In the genomic region with DNA sequence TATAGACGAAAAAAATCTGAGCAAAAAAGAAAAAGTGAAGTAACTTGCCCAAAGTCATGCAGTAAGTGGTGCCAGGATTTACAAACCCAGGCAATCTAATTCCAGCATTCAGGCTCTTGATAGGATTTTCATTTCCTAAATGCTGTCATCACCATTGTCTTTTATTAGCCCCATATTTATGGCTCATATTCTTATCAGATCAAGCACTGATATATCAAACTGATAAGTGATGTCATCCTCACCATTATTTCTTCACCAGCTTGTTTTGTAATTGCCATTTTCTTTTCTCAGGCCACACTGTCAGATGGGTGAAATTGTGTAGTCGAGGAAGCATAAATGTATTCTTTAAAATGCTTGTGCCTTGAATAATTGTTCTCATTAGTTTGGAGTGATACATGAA, we compare ENCODE assay signal across 11 cellular contexts. TPM values are rescaled to one million over a fixed set of nuclear protein-coding genes. Genes with fewer than 3 reads are reported as not detected.
A peak's percentile ranks its signal among the peaks of the same experiment; 100 is the strongest.
DNase-seq lines count a peak whose midpoint lies in the region; ATAC-seq, FAIRE-seq and TF ChIP-seq lines count a peak whose summit lies in the region.
"Had no signal": no experiment of that assay in that cellular context is flagged by ENCODE, and none has a peak within 500 bp of the region (broad histone marks: within the 10 kb centered on the region; RNA-seq: fewer than 3 reads in every experiment).

No MANE protein-coding gene starts in this region.

- H3K27ac ChIP-seq in astrocyte (ENCODE audit: low read depth, low read length), result no peak overlapping the region
- no peak overlapping the region for H3K27ac ChIP-seq in neural cell (ENCODE audit: low read length)
- H3K27ac ChIP-seq in kidney (ENCODE audit: low read depth in 2 of 2, low read length in 2 of 2), result no peak overlapping the region

- H3K79me2 ChIP-seq in astrocyte (ENCODE audit: insufficient read depth, low read length) (peaks cover 16% of the 10 kb centered on the region), neural cell (replicated peaks; ENCODE audit: insufficient read depth, low read length) (no peaks in the 10 kb centered on the region)

- no peak for ATAC-seq in GM18517 (IDR thresholded peaks at IDR 0.05; ENCODE audit: unreplicated experiment)

- no peak overlapping the region for H3K4me3 Mint-ChIP-seq in astrocyte (ENCODE audit: unreplicated experiment)

- H3K9me3 Mint-ChIP-seq in astrocyte (ENCODE audit: unreplicated experiment), result no peaks in the 10 kb centered on the region

- no peaks in the 10 kb centered on the region for H4K20me1 ChIP-seq in astrocyte (ENCODE audit: insufficient read depth, low read length)
- H4K20me1 ChIP-seq in neural cell (ENCODE audit: insufficient read depth), result no peaks in the 10 kb centered on the region

- no peak overlapping the region for H2AFZ ChIP-seq in astrocyte (ENCODE audit: low read depth, low read length)
- H2AFZ ChIP-seq in neural cell (ENCODE audit: low read depth, low read length), result no peak overlapping the region

- H3K4me2 ChIP-seq in astrocyte (ENCODE audit: low read length) (peak overlapping the region; percentile 96), neural cell (ENCODE audit: low read length) (no peak overlapping the region)

- intact Hi-C loops in kidney (cut with DNase I), result no loop called here

- no peak for DNase-seq in LNCaP clone FGC (ENCODE audit: low read depth)
- no peak for DNase-seq in astrocyte (ENCODE audit: low read depth)
- no peak for DNase-seq in NCI-H526 (lab: John Stamatoyannopoulos, UW)
- DNase-seq in superior temporal gyrus (ENCODE audit: extremely low spot score), result no peak
- DNase-seq in kidney, result no peak
- DNase-seq: activated CD4-positive, CD25-positive, alpha-beta regulatory T cell treated with anti-CD3 and anti-CD28 coated beads, Interleukin-2, amount 50 U/mL, for 72 hours; heart right ventricle had no signal

- no peak for TF ChIP-seq CTCF in LNCaP clone FGC (IDR thresholded peaks at IDR 0.05; ENCODE audit: control insufficient read depth, extremely low read depth, insufficient read depth)
- no peak for TF ChIP-seq CTCF in astrocyte (IDR thresholded peaks at IDR 0.05; ENCODE audit: insufficient read depth, low read depth, low read length)
- no peak for TF ChIP-seq CTCF in neural cell (IDR thresholded peaks at IDR 0.05; ENCODE audit: poor library complexity, severe bottlenecking)
- no peak for TF ChIP-seq CTCF in kidney (IDR thresholded peaks at IDR 0.05; ENCODE audit: borderline replicate concordance, extremely low read depth, insufficient read depth)

- TF ChIP-seq EP300 in neural cell (conservative IDR thresholded peaks at IDR 0.05; ENCODE audit: poor library complexity, severe bottlenecking), result no peak

- FAIRE-seq in astrocyte (lab: Jason Lieb, UNC) (no peak), kidney (lab: Jason Lieb, UNC) (no peak)

- no peak for TF ChIP-seq RAD21 in neural cell (conservative IDR thresholded peaks at IDR 0.05)

- no peaks in the 10 kb centered on the region for H3K27me3 Mint-ChIP-seq in astrocyte (ENCODE audit: low read depth, unreplicated experiment)

- H3K4me1 Mint-ChIP-seq in astrocyte (ENCODE audit: low read depth, unreplicated experiment), result peaks cover 1% of the 10 kb centered on the region

- peaks cover 15% of the 10 kb centered on the region for H3K4me1 ChIP-seq in astrocyte (ENCODE audit: insufficient read depth, low read length)
- peaks cover 4% of the 10 kb centered on the region in 2 donors for H3K4me1 ChIP-seq in kidney (ENCODE audit: control insufficient read depth in 1 of 2, insufficient read depth in 1 of 2, low read depth in 1 of 2, low read length in 2 of 2)

- H3K9me3 ChIP-seq in astrocyte (ENCODE audit: insufficient read depth, low read depth, low read length) (peaks cover 3% of the 10 kb centered on the region), neural cell (ENCODE audit: low read length) (no peaks in the 10 kb centered on the region), kidney (ENCODE audit: control insufficient read depth in 1 of 2, low read length in 2 of 2) (no peaks in the 10 kb centered on the region)
- H3K9me3 ChIP-seq: heart right ventricle had no signal

- no peak overlapping the region for H3K27ac Mint-ChIP-seq in astrocyte (ENCODE audit: unreplicated experiment)

- H3K4me3 ChIP-seq in GM08714 (ENCODE audit: low read length), result peak overlapping the region; percentile 72; the same call in 1 of the 2 replicates
- peak overlapping the region; percentile 82 for H3K4me3 ChIP-seq in LNCaP clone FGC (ENCODE audit: low read depth, low read length)
- H3K4me3 ChIP-seq in astrocyte (ENCODE audit: insufficient read depth, low read depth, low read length), result peak overlapping the region; percentile 87
- H3K4me3 ChIP-seq in neural cell (ENCODE audit: low read length), result peak overlapping the region; percentile 75
- H3K4me3 ChIP-seq in kidney (ENCODE audit: low read length in 2 of 2), result no peak overlapping the region

- H3K36me3 ChIP-seq in astrocyte (ENCODE audit: insufficient read depth, low read length) (no peaks in the 10 kb centered on the region), neural cell (ENCODE audit: insufficient read depth, low read length) (no peaks in the 10 kb centered on the region), kidney (ENCODE audit: control insufficient read depth in 1 of 2, insufficient read depth in 2 of 2, low read length in 2 of 2) (no peaks in the 10 kb centered on the region)

- H3F3A ChIP-seq in neural cell (ENCODE audit: insufficient read depth, low read length, poor library complexity, severe bottlenecking), result no peaks in the 10 kb centered on the region

- H3K9ac ChIP-seq in astrocyte (ENCODE audit: low read length) (peak overlapping the region; percentile 89), neural cell (ENCODE audit: low read length) (no peak overlapping the region), kidney (ENCODE audit: low read length in 2 of 2) (no peak overlapping the region)

- no peaks in the 10 kb centered on the region for H3K36me3 Mint-ChIP-seq in astrocyte (ENCODE audit: low read depth, unreplicated experiment)

- H3K27me3 ChIP-seq in astrocyte (ENCODE audit: insufficient read depth, low read length) (no peaks in the 10 kb centered on the region), neural cell (ENCODE audit: insufficient read depth, low read depth, low read length) (no peaks in the 10 kb centered on the region)
- H3K27me3 ChIP-seq: heart right ventricle had no signal

- no peaks in the 10 kb centered on the region for H3K9me2 ChIP-seq in neural cell (ENCODE audit: insufficient read depth, low read length)

TF ChIP-seq in neural cell, 6 proteins besides CTCF, POLR2A, EP300 and RAD21:
- TF ChIP-seq SMC3 (conservative IDR thresholded peaks at IDR 0.05; ENCODE audit: poor library complexity), result no peak
- no peak for TF ChIP-seq TAF1 (IDR thresholded peaks at IDR 0.05; ENCODE audit: low read depth)
- no peak for TF ChIP-seq EZH2 (IDR thresholded peaks at IDR 0.05; ENCODE audit: borderline replicate concordance, insufficient read depth, low read length, poor library complexity, severe bottlenecking)
- TF ChIP-seq, protein P1, sequence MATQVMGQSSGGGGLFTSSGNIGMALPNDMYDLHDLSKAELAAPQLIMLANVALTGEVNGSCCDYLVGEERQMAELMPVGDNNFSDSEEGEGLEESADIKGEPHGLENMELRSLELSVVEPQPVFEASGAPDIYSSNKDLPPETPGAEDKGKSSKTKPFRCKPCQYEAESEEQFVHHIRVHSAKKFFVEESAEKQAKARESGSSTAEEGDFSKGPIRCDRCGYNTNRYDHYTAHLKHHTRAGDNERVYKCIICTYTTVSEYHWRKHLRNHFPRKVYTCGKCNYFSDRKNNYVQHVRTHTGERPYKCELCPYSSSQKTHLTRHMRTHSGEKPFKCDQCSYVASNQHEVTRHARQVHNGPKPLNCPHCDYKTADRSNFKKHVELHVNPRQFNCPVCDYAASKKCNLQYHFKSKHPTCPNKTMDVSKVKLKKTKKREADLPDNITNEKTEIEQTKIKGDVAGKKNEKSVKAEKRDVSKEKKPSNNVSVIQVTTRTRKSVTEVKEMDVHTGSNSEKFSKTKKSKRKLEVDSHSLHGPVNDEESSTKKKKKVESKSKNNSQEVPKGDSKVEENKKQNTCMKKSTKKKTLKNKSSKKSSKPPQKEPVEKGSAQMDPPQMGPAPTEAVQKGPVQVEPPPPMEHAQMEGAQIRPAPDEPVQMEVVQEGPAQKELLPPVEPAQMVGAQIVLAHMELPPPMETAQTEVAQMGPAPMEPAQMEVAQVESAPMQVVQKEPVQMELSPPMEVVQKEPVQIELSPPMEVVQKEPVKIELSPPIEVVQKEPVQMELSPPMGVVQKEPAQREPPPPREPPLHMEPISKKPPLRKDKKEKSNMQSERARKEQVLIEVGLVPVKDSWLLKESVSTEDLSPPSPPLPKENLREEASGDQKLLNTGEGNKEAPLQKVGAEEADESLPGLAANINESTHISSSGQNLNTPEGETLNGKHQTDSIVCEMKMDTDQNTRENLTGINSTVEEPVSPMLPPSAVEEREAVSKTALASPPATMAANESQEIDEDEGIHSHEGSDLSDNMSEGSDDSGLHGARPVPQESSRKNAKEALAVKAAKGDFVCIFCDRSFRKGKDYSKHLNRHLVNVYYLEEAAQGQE (IDR thresholded peaks at IDR 0.05; ENCODE audit: borderline replicate concordance), result no peak
- no peak for TF ChIP-seq POLR2AphosphoS5 (IDR thresholded peaks at IDR 0.05)
- TF ChIP-seq MXI1 (conservative IDR thresholded peaks at IDR 0.05; ENCODE audit: poor library complexity, severe bottlenecking), result no peak

RNA-seq across cellular contexts. Expression of gene RAD51C, which starts 1.3 kb away (rescaled TPM):
- total RNA-seq in astrocyte (9.1 and 9.4 TPM in 2 replicates), kidney (20.2 TPM)
- polyA plus RNA-seq in neural cell (17.8 and 25.1 TPM in 2 replicates), kidney (ENCODE audit: insufficient read depth, low read depth, low replicate concordance) (29.3 TPM)
- polyA minus RNA-seq in neural cell, result 14.2 and 15.6 TPM in 2 replicates

RNA-seq across cellular contexts. Expression of gene TEX14, which starts 1.9 kb away (rescaled TPM):
- total RNA-seq in astrocyte, result 0.09 and 0.31 TPM in 2 replicates
- polyA plus RNA-seq in neural cell, result 0.90 and 1.4 TPM in 2 replicates
- polyA minus RNA-seq in neural cell, result 0.69 and 0.97 TPM in 2 replicates
- total RNA-seq in kidney, result 0.22 TPM
- polyA plus RNA-seq in kidney (ENCODE audit: insufficient read depth, low read depth, low replicate concordance), result 0.09 TPM
- total RNA-seq: M059J had no signal

Comparison
In these comparisons a context has a peak if more than half of its experiments do, and no peak if none do; other contexts are left out.
1. H3K4me3 ChIP-seq: peak in GM08714 (single experiment), LNCaP clone FGC (single experiment), astrocyte (single experiment) and neural cell (single experiment); none in kidney (0 of 2).